In genomic region chr19:34134190-34135032, GRCh38 we compare ENCODE assay signal across 1 cellular context.
TF ChIP-seq lines count a peak whose summit lies in the region.

No MANE protein-coding gene starts in this region.

TF ChIP-seq in WTC11, 78 proteins besides CTCF, POLR2A, EP300 and RAD21 (continued from another document and continues in another):
- TF ChIP-seq, protein P1, sequence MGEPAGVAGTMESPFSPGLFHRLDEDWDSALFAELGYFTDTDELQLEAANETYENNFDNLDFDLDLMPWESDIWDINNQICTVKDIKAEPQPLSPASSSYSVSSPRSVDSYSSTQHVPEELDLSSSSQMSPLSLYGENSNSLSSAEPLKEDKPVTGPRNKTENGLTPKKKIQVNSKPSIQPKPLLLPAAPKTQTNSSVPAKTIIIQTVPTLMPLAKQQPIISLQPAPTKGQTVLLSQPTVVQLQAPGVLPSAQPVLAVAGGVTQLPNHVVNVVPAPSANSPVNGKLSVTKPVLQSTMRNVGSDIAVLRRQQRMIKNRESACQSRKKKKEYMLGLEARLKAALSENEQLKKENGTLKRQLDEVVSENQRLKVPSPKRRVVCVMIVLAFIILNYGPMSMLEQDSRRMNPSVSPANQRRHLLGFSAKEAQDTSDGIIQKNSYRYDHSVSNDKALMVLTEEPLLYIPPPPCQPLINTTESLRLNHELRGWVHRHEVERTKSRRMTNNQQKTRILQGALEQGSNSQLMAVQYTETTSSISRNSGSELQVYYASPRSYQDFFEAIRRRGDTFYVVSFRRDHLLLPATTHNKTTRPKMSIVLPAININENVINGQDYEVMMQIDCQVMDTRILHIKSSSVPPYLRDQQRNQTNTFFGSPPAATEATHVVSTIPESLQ (CRISPR knock-in tag; IDR thresholded peaks at IDR 0.05) = no peak
- no peak for TF ChIP-seq ZNF396 (CRISPR knock-in tag; IDR thresholded peaks at IDR 0.05; ENCODE audit: borderline replicate concordance)
- TF ChIP-seq, protein P2, sequence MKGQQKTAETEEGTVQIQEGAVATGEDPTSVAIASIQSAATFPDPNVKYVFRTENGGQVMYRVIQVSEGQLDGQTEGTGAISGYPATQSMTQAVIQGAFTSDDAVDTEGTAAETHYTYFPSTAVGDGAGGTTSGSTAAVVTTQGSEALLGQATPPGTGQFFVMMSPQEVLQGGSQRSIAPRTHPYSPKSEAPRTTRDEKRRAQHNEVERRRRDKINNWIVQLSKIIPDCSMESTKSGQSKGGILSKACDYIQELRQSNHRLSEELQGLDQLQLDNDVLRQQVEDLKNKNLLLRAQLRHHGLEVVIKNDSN (CRISPR knock-in tag; IDR thresholded peaks at IDR 0.05) = no peak
- TF ChIP-seq ZNF423 (CRISPR knock-in tag; IDR thresholded peaks at IDR 0.05) = no peak
- TF ChIP-seq, protein P3, sequence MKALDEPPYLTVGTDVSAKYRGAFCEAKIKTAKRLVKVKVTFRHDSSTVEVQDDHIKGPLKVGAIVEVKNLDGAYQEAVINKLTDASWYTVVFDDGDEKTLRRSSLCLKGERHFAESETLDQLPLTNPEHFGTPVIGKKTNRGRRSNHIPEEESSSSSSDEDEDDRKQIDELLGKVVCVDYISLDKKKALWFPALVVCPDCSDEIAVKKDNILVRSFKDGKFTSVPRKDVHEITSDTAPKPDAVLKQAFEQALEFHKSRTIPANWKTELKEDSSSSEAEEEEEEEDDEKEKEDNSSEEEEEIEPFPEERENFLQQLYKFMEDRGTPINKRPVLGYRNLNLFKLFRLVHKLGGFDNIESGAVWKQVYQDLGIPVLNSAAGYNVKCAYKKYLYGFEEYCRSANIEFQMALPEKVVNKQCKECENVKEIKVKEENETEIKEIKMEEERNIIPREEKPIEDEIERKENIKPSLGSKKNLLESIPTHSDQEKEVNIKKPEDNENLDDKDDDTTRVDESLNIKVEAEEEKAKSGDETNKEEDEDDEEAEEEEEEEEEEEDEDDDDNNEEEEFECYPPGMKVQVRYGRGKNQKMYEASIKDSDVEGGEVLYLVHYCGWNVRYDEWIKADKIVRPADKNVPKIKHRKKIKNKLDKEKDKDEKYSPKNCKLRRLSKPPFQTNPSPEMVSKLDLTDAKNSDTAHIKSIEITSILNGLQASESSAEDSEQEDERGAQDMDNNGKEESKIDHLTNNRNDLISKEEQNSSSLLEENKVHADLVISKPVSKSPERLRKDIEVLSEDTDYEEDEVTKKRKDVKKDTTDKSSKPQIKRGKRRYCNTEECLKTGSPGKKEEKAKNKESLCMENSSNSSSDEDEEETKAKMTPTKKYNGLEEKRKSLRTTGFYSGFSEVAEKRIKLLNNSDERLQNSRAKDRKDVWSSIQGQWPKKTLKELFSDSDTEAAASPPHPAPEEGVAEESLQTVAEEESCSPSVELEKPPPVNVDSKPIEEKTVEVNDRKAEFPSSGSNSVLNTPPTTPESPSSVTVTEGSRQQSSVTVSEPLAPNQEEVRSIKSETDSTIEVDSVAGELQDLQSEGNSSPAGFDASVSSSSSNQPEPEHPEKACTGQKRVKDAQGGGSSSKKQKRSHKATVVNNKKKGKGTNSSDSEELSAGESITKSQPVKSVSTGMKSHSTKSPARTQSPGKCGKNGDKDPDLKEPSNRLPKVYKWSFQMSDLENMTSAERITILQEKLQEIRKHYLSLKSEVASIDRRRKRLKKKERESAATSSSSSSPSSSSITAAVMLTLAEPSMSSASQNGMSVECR (CRISPR knock-in tag; IDR thresholded peaks at IDR 0.05; ENCODE audit: borderline replicate concordance) = no peak
- no peak for TF ChIP-seq JAZF1 (CRISPR knock-in tag; IDR thresholded peaks at IDR 0.05)
- TF ChIP-seq HMGA2 (CRISPR knock-in tag; IDR thresholded peaks at IDR 0.05) = no peak
- peak; percentile 56 for TF ChIP-seq MAX (CRISPR knock-in tag; IDR thresholded peaks at IDR 0.05)
- TF ChIP-seq, protein P4, sequence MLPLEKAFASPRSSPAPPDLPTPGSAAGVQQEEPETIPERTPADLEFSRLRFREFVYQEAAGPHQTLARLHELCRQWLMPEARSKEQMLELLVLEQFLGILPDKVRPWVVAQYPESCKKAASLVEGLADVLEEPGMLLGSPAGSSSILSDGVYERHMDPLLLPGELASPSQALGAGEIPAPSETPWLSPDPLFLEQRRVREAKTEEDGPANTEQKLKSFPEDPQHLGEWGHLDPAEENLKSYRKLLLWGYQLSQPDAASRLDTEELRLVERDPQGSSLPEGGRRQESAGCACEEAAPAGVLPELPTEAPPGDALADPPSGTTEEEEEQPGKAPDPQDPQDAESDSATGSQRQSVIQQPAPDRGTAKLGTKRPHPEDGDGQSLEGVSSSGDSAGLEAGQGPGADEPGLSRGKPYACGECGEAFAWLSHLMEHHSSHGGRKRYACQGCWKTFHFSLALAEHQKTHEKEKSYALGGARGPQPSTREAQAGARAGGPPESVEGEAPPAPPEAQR (CRISPR knock-in tag; IDR thresholded peaks at IDR 0.05) = no peak
- TF ChIP-seq, protein P5, sequence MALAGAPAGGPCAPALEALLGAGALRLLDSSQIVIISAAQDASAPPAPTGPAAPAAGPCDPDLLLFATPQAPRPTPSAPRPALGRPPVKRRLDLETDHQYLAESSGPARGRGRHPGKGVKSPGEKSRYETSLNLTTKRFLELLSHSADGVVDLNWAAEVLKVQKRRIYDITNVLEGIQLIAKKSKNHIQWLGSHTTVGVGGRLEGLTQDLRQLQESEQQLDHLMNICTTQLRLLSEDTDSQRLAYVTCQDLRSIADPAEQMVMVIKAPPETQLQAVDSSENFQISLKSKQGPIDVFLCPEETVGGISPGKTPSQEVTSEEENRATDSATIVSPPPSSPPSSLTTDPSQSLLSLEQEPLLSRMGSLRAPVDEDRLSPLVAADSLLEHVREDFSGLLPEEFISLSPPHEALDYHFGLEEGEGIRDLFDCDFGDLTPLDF (CRISPR knock-in tag; IDR thresholded peaks at IDR 0.05) = no peak
- TF ChIP-seq ESRRA (CRISPR knock-in tag; IDR thresholded peaks at IDR 0.05; ENCODE audit: borderline replicate concordance) = no peak
- no peak for TF ChIP-seq NR1H2 (CRISPR knock-in tag; IDR thresholded peaks at IDR 0.05)
- TF ChIP-seq CREM (CRISPR knock-in tag; IDR thresholded peaks at IDR 0.05) = no peak; the same call in 1 of the 2 replicates
- TF ChIP-seq KAT7 (CRISPR knock-in tag; IDR thresholded peaks at IDR 0.05; ENCODE audit: borderline replicate concordance) = no peak
- TF ChIP-seq SOX15 (CRISPR knock-in tag; IDR thresholded peaks at IDR 0.05) = no peak
- no peak; the same call in 1 of the 2 replicates for TF ChIP-seq TEAD1 (CRISPR knock-in tag; IDR thresholded peaks at IDR 0.05)
- TF ChIP-seq, protein P6, sequence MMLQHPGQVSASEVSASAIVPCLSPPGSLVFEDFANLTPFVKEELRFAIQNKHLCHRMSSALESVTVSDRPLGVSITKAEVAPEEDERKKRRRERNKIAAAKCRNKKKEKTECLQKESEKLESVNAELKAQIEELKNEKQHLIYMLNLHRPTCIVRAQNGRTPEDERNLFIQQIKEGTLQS (CRISPR knock-in tag; conservative IDR thresholded peaks at IDR 0.05) = no peak
- no peak for TF ChIP-seq PRRX2 (CRISPR knock-in tag; IDR thresholded peaks at IDR 0.05)
- no peak for TF ChIP-seq ATF1 (CRISPR knock-in tag; IDR thresholded peaks at IDR 0.05)
- TF ChIP-seq ZBTB21 (CRISPR knock-in tag; IDR thresholded peaks at IDR 0.05; ENCODE audit: borderline replicate concordance) = no peak
- no peak for TF ChIP-seq FOXJ3 (CRISPR knock-in tag; IDR thresholded peaks at IDR 0.05; ENCODE audit: borderline replicate concordance)
- no peak for TF ChIP-seq NR2C2 (CRISPR knock-in tag; IDR thresholded peaks at IDR 0.05)
- TF ChIP-seq, protein P7, sequence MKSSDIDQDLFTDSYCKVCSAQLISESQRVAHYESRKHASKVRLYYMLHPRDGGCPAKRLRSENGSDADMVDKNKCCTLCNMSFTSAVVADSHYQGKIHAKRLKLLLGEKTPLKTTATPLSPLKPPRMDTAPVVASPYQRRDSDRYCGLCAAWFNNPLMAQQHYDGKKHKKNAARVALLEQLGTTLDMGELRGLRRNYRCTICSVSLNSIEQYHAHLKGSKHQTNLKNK (CRISPR knock-in tag; IDR thresholded peaks at IDR 0.05) = no peak
- no peak for TF ChIP-seq ERG (CRISPR knock-in tag; IDR thresholded peaks at IDR 0.05)
- no peak for TF ChIP-seq ZNF416 (CRISPR knock-in tag; IDR thresholded peaks at IDR 0.05)
- TF ChIP-seq ELF4 (CRISPR knock-in tag; IDR thresholded peaks at IDR 0.05; ENCODE audit: low read depth) = no peak
- TF ChIP-seq E2F4 (CRISPR knock-in tag; IDR thresholded peaks at IDR 0.05; ENCODE audit: borderline replicate concordance, low read depth) = 0 out of 2 replicates have a peak, but pooled peaks have one; percentile 51
- TF ChIP-seq FOXP1 (CRISPR knock-in tag; IDR thresholded peaks at IDR 0.05; ENCODE audit: borderline replicate concordance) = peak; percentile 83
- no peak for TF ChIP-seq ZNF121 (CRISPR knock-in tag; IDR thresholded peaks at IDR 0.05)
- TF ChIP-seq ZNF219 (CRISPR knock-in tag; IDR thresholded peaks at IDR 0.05; ENCODE audit: borderline replicate concordance) = no peak
- TF ChIP-seq NR3C1 (CRISPR knock-in tag; conservative IDR thresholded peaks at IDR 0.05; ENCODE audit: low read depth) = no peak
- TF ChIP-seq CDX4 (CRISPR knock-in tag; IDR thresholded peaks at IDR 0.05; ENCODE audit: borderline replicate concordance) = no peak
- TF ChIP-seq TCF7 (CRISPR knock-in tag; IDR thresholded peaks at IDR 0.05; ENCODE audit: low read depth) = 0 out of 2 replicates have a peak, but pooled peaks have one; percentile 58
- 0 out of 2 replicates have a peak, but pooled peaks have one; percentile 60 for TF ChIP-seq TP53 (CRISPR knock-in tag; IDR thresholded peaks at IDR 0.05)
- no peak for TF ChIP-seq OVOL2 (CRISPR knock-in tag; IDR thresholded peaks at IDR 0.05; ENCODE audit: borderline replicate concordance)
- TF ChIP-seq, protein P8, sequence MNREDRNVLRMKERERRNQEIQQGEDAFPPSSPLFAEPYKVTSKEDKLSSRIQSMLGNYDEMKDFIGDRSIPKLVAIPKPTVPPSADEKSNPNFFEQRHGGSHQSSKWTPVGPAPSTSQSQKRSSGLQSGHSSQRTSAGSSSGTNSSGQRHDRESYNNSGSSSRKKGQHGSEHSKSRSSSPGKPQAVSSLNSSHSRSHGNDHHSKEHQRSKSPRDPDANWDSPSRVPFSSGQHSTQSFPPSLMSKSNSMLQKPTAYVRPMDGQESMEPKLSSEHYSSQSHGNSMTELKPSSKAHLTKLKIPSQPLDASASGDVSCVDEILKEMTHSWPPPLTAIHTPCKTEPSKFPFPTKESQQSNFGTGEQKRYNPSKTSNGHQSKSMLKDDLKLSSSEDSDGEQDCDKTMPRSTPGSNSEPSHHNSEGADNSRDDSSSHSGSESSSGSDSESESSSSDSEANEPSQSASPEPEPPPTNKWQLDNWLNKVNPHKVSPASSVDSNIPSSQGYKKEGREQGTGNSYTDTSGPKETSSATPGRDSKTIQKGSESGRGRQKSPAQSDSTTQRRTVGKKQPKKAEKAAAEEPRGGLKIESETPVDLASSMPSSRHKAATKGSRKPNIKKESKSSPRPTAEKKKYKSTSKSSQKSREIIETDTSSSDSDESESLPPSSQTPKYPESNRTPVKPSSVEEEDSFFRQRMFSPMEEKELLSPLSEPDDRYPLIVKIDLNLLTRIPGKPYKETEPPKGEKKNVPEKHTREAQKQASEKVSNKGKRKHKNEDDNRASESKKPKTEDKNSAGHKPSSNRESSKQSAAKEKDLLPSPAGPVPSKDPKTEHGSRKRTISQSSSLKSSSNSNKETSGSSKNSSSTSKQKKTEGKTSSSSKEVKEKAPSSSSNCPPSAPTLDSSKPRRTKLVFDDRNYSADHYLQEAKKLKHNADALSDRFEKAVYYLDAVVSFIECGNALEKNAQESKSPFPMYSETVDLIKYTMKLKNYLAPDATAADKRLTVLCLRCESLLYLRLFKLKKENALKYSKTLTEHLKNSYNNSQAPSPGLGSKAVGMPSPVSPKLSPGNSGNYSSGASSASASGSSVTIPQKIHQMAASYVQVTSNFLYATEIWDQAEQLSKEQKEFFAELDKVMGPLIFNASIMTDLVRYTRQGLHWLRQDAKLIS (CRISPR knock-in tag; IDR thresholded peaks at IDR 0.05; ENCODE audit: borderline replicate concordance) = no peak
- TF ChIP-seq, protein P9, sequence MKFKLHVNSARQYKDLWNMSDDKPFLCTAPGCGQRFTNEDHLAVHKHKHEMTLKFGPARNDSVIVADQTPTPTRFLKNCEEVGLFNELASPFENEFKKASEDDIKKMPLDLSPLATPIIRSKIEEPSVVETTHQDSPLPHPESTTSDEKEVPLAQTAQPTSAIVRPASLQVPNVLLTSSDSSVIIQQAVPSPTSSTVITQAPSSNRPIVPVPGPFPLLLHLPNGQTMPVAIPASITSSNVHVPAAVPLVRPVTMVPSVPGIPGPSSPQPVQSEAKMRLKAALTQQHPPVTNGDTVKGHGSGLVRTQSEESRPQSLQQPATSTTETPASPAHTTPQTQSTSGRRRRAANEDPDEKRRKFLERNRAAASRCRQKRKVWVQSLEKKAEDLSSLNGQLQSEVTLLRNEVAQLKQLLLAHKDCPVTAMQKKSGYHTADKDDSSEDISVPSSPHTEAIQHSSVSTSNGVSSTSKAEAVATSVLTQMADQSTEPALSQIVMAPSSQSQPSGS (CRISPR knock-in tag; IDR thresholded peaks at IDR 0.05; ENCODE audit: borderline replicate concordance, low read depth) = no peak
- TF ChIP-seq SP1 (CRISPR knock-in tag; conservative IDR thresholded peaks at IDR 0.05) = peak; percentile 97
- no peak for TF ChIP-seq ZNF263 (CRISPR knock-in tag; IDR thresholded peaks at IDR 0.05; ENCODE audit: low read depth)
- peak; percentile 49; the same call in 1 of the 2 replicates for TF ChIP-seq ZNF232 (CRISPR knock-in tag; IDR thresholded peaks at IDR 0.05)
